24 cellular contexts compared by ENCODE assay signal in the genomic region with DNA sequence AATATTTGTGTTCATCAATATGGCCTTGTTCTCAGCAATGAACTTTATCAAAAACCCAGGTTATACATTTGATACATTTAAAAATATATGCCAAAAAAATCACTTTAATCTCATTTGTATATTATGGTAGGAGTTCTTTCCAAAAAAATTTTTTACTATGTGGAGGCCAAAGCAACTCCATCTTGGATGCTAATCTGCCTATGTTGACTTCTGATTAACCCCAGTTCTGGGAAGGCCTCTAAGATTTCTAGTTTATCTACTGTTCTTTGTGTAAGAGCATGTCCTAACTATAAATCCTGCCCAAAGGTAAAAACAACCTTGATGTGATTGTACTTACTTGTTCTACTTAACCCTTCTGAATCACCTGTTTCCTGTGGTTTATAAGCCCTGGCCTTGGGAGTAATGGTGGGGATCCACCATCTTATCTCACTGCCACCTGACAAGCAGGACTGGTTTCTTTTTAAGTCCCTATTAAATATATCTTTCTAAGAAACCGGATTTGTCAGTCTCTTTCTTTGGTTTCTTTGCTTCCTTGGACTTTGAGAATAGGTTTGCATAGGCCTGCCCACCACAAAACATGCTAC. TPM values are rescaled to one million over a fixed set of nuclear protein-coding genes. Genes with fewer than 3 reads are reported as not detected.
DNase-seq lines count a peak whose midpoint lies in the region; ATAC-seq lines count a peak whose summit lies in the region.
"Had no signal": no experiment of that assay in that cellular context is flagged by ENCODE, and none has a peak within 500 bp of the region (broad histone marks: within the 10 kb centered on the region; RNA-seq: fewer than 3 reads in every experiment).

No MANE protein-coding gene starts in this region.

- peak; percentile 87 for ATAC-seq in activated T-helper 17 cell treated with anti-CD3 and anti-CD28 coated beads, Interleukin-2, amount 50 U/mL, for 72 hours (replicated peaks)
- ATAC-seq in memory B cell (ENCODE audit: low read depth) (no peak), HG03139 (IDR thresholded peaks at IDR 0.05; ENCODE audit: unreplicated experiment) (no peak)
- ATAC-seq: left ventricle myocardium superior, sciatic nerve had no signal

- H3K36me3 ChIP-seq in KOPT-K1 (ENCODE audit: insufficient read depth, low read length): peaks cover 15% of the 10 kb centered on the region
- peaks cover 8% of the 10 kb centered on the region; the same call in 1 of the 2 replicates for H3K36me3 ChIP-seq in MG63

- peaks cover 20% of the 10 kb centered on the region for H3K4me1 Mint-ChIP-seq in activated CD4-positive, alpha-beta T cell treated with anti-CD3 and anti-CD28 coated beads, Interleukin-2, amount 10 ng/mL, durations not matched to agents 7 days and 5 days
- peaks cover 26% of the 10 kb centered on the region for H3K4me1 Mint-ChIP-seq in activated T-helper 17 cell treated with anti-CD3 and anti-CD28 coated beads, Interleukin-2, amount 50 U/mL, for 72 hours
- peaks cover 26% of the 10 kb centered on the region for H3K4me1 Mint-ChIP-seq in memory B cell

- no peaks in the 10 kb centered on the region for H3K27me3 ChIP-seq in MG63
- H3K27me3 ChIP-seq: BLaER1 had no signal

- no peak overlapping the region for H3K4me3 Mint-ChIP-seq in activated CD4-positive, alpha-beta T cell treated with anti-CD3 and anti-CD28 coated beads, Interleukin-2, amount 10 ng/mL, durations not matched to agents 7 days and 5 days
- no peak overlapping the region for H3K4me3 Mint-ChIP-seq in activated T-helper 17 cell treated with anti-CD3 and anti-CD28 coated beads, Interleukin-2, amount 50 U/mL, for 72 hours
- H3K4me3 Mint-ChIP-seq in memory B cell: no peak overlapping the region
- H3K4me3 Mint-ChIP-seq: activated CD4-positive, alpha-beta memory T cell treated with anti-CD3 and anti-CD28 coated beads for 36 hours; IgD-negative memory B cell; immature natural killer cell had no signal

- no peak overlapping the region for H3K27ac Mint-ChIP-seq in activated CD4-positive, alpha-beta T cell treated with anti-CD3 and anti-CD28 coated beads, Interleukin-2, amount 10 ng/mL, durations not matched to agents 7 days and 5 days
- no peak overlapping the region for H3K27ac Mint-ChIP-seq in activated T-helper 17 cell treated with anti-CD3 and anti-CD28 coated beads, Interleukin-2, amount 50 U/mL, for 72 hours
- peak overlapping the region; percentile 50 for H3K27ac Mint-ChIP-seq in memory B cell
- H3K27ac Mint-ChIP-seq: activated CD4-positive, alpha-beta memory T cell treated with anti-CD3 and anti-CD28 coated beads for 36 hours; IgD-negative memory B cell had no signal

- H3K4me3 ChIP-seq in MG63: no peak overlapping the region
- H3K4me3 ChIP-seq: BLaER1 had no signal

- H3K27ac ChIP-seq in KOPT-K1 (ENCODE audit: low read depth, low read length, poor library complexity, severe bottlenecking): peak overlapping the region; percentile 29
- H3K27ac ChIP-seq: BLaER1 had no signal

- H3K36me3 Mint-ChIP-seq in activated CD4-positive, alpha-beta T cell treated with anti-CD3 and anti-CD28 coated beads, Interleukin-2, amount 10 ng/mL, durations not matched to agents 7 days and 5 days (ENCODE audit: low read depth): peaks cover 28% of the 10 kb centered on the region
- peaks cover 21% of the 10 kb centered on the region for H3K36me3 Mint-ChIP-seq in activated T-helper 17 cell treated with anti-CD3 and anti-CD28 coated beads, Interleukin-2, amount 50 U/mL, for 72 hours (ENCODE audit: low read depth)
- H3K36me3 Mint-ChIP-seq in memory B cell: peaks cover 21% of the 10 kb centered on the region

- H3K27me3 Mint-ChIP-seq in activated CD4-positive, alpha-beta T cell treated with anti-CD3 and anti-CD28 coated beads, Interleukin-2, amount 10 ng/mL, durations not matched to agents 7 days and 5 days: no peaks in the 10 kb centered on the region
- no peaks in the 10 kb centered on the region for H3K27me3 Mint-ChIP-seq in activated T-helper 17 cell treated with anti-CD3 and anti-CD28 coated beads, Interleukin-2, amount 50 U/mL, for 72 hours
- no peaks in the 10 kb centered on the region for H3K27me3 Mint-ChIP-seq in memory B cell
- H3K27me3 Mint-ChIP-seq: activated CD4-positive, alpha-beta memory T cell treated with anti-CD3 and anti-CD28 coated beads for 36 hours; IgD-negative memory B cell had no signal

- POLR2A ChIA-PET in activated CD4-positive, alpha-beta T cell treated with anti-CD3 and anti-CD28 coated beads, Interleukin-2, amount 10 ng/mL, durations not matched to agents 7 days and 5 days (lab: Charles Lee): no interaction called here

- peaks cover 7% of the 10 kb centered on the region for H3K9me3 Mint-ChIP-seq in activated CD4-positive, alpha-beta T cell treated with anti-CD3 and anti-CD28 coated beads, Interleukin-2, amount 10 ng/mL, durations not matched to agents 7 days and 5 days
- no peaks in the 10 kb centered on the region for H3K9me3 Mint-ChIP-seq in activated T-helper 17 cell treated with anti-CD3 and anti-CD28 coated beads, Interleukin-2, amount 50 U/mL, for 72 hours
- H3K9me3 Mint-ChIP-seq in memory B cell: peaks cover 2% of the 10 kb centered on the region
- H3K9me3 Mint-ChIP-seq: immature natural killer cell had no signal

- CTCF ChIA-PET in activated CD4-positive, alpha-beta T cell treated with anti-CD3 and anti-CD28 coated beads, Interleukin-2, amount 10 ng/mL, durations not matched to agents 7 days and 5 days (lab: Charles Lee): interaction anchor here (0.6 kb wide), 1 partner anchor 18 kb away, joined by 4 read pairs; no protein-coding TSS in a partner anchor

- H3K9me3 ChIP-seq in KOPT-K1 (ENCODE audit: insufficient read depth, low read length, poor library complexity, severe bottlenecking) (peaks cover 8% of the 10 kb centered on the region), MG63 (0 out of 2 replicates have a peak, but pooled peaks cover 2% of the 10 kb centered on the region)

- DNase-seq in activated CD4-positive, alpha-beta T cell treated with anti-CD3 and anti-CD28 coated beads, Interleukin-2, amount 10 ng/mL, durations not matched to agents 7 days and 5 days: peak; percentile 19
- DNase-seq in activated CD4-positive, alpha-beta T cell treated with anti-CD3 and anti-CD28 coated beads for 1 hour: no peak
- no peak for DNase-seq in memory B cell (ENCODE audit: low spot score in 2 of 2)
- no peak for DNase-seq in NOMO-1 treated with dmso at 0.1 percent for 144 hours (lab: John Stamatoyannopoulos, UW; ENCODE audit: unreplicated experiment)
- no peak for DNase-seq in MG63
- DNase-seq: ACHN; activated CD4-positive, alpha-beta memory T cell treated with anti-CD3 and anti-CD28 coated beads for 36 hours; activated naive CD4-positive, alpha-beta T cell treated with Interleukin-2 at 50 U/mL for 16 hours; activated T-cell treated with anti-CD3 and anti-CD28 coated beads for 4 hours; anterior cingulate cortex; central memory CD4-positive, alpha-beta T cell; dermis blood vessel endothelial cell; EL; immature natural killer cell; left ventricle myocardium superior; NCI-H1694 treated with DMSO at 0.1 percent for 48 hours; NCI-H774; SHP77 had no signal

RNA-seq across cellular contexts. Expression of a gene that starts 46.7 kb away (rescaled TPM):
- total RNA-seq in activated CD4-positive, alpha-beta T cell treated with anti-CD3 and anti-CD28 coated beads, Interleukin-2, amount 10 ng/mL, durations not matched to agents 7 days and 5 days: 10 to 100 TPM; 18.9 to 21.3 TPM
- total RNA-seq in activated T-helper 17 cell treated with anti-CD3 and anti-CD28 coated beads, Interleukin-2, amount 50 U/mL, for 72 hours: 10 to 100 TPM; 20.9 to 23.3 TPM
- 28.4 and 30.6 TPM in 2 replicates for total RNA-seq in MG63 (2014; rRNA removed; shearing (Covaris generic); ENCODE audit: low replicate concordance)
